Comparison of ENCODE assay signal across 16 cellular contexts in genomic region chr5:112379541-112380325, GRCh38.
"Had no signal": no experiment of that assay in that cellular context is flagged by ENCODE, and none has a peak within 500 bp of the region (broad histone marks: within the 10 kb centered on the region; RNA-seq: fewer than 3 reads in every experiment).

No MANE protein-coding gene starts in this region.

- H3K4me3 Mint-ChIP-seq: activated CD4-positive, alpha-beta memory T cell treated with anti-CD3 and anti-CD28 coated beads for 36 hours; activated naive CD4-positive, alpha-beta T cell treated with anti-CD3 and anti-CD28 coated beads, Interleukin-2, amount 10 ng/mL, durations not matched to agents 7 days and 5 days; memory B cell; stimulated activated memory B cell treated with anti-CD40 and anti-IgM and Interleukin-4, amounts not matched to agents 10 μg/mL and 1 μg/mL and 100 μg/mL, for 72 hours had no signal

- H3K27me3 Mint-ChIP-seq: activated naive CD4-positive, alpha-beta T cell treated with anti-CD3 and anti-CD28 coated beads, Interleukin-2, amount 10 ng/mL, durations not matched to agents 7 days and 5 days; progenitor cell of endocrine pancreas had no signal

- H3K27ac ChIP-seq: skin epidermis, stomach, suprapubic skin, tibial nerve, uterus had no signal

- H3K27ac Mint-ChIP-seq: activated CD4-positive, alpha-beta memory T cell treated with anti-CD3 and anti-CD28 coated beads for 36 hours; activated naive CD4-positive, alpha-beta T cell treated with anti-CD3 and anti-CD28 coated beads, Interleukin-2, amount 10 ng/mL, durations not matched to agents 7 days and 5 days; memory B cell; progenitor cell of endocrine pancreas; stimulated activated memory B cell treated with anti-CD40 and anti-IgM and Interleukin-4, amounts not matched to agents 10 μg/mL and 1 μg/mL and 100 μg/mL, for 72 hours had no signal

- H3K27me3 ChIP-seq: stomach, suprapubic skin, tibial nerve, uterus had no signal

- H3K9me3 ChIP-seq: stomach, suprapubic skin, tibial nerve, uterus had no signal

- H3K36me3 Mint-ChIP-seq: activated CD4-positive, alpha-beta memory T cell treated with anti-CD3 and anti-CD28 coated beads for 36 hours; activated naive CD4-positive, alpha-beta T cell treated with anti-CD3 and anti-CD28 coated beads, Interleukin-2, amount 10 ng/mL, durations not matched to agents 7 days and 5 days; stimulated activated memory B cell treated with anti-CD40 and anti-IgM and Interleukin-4, amounts not matched to agents 10 μg/mL and 1 μg/mL and 100 μg/mL, for 72 hours had no signal

- H3K9me3 Mint-ChIP-seq: activated CD4-positive, alpha-beta memory T cell treated with anti-CD3 and anti-CD28 coated beads for 36 hours; activated naive CD4-positive, alpha-beta T cell treated with anti-CD3 and anti-CD28 coated beads, Interleukin-2, amount 10 ng/mL, durations not matched to agents 7 days and 5 days; memory B cell; stimulated activated memory B cell treated with anti-CD40 and anti-IgM and Interleukin-4, amounts not matched to agents 10 μg/mL and 1 μg/mL and 100 μg/mL, for 72 hours had no signal

- DNase-seq: activated CD4-positive, alpha-beta memory T cell treated with anti-CD3 and anti-CD28 coated beads for 36 hours; activated CD4-positive, alpha-beta T cell treated with anti-CD3 and anti-CD28 coated beads for 48 hours; activated naive CD4-positive, alpha-beta T cell treated with anti-CD3 and anti-CD28 coated beads, Interleukin-2, amount 10 ng/mL, durations not matched to agents 7 days and 5 days; activated T-cell treated with anti-CD3 and anti-CD28 coated beads, Interleukin-2, amount 50 U/mL, for 48 hours; amygdala; hypothalamus; right cardiac atrium; stimulated activated CD4-positive, alpha-beta T cell treated with anti-CD3 and anti-CD28 coated beads, Interleukin-1b, Interleukin-23, amount 100 ng/mL, for 48 hours; stomach; uterus had no signal

- H3K36me3 ChIP-seq: stomach, suprapubic skin, tibial nerve, uterus had no signal

- H3K4me3 ChIP-seq: skin epidermis, stomach, suprapubic skin, tibial nerve, uterus had no signal

- H3K4me1 ChIP-seq: suprapubic skin, uterus had no signal

- ATAC-seq: stimulated activated memory B cell treated with anti-CD40 and anti-IgM and Interleukin-4, amounts not matched to agents 10 μg/mL and 1 μg/mL and 100 μg/mL, for 72 hours had no signal

- H3K4me1 Mint-ChIP-seq: activated naive CD4-positive, alpha-beta T cell treated with anti-CD3 and anti-CD28 coated beads, Interleukin-2, amount 10 ng/mL, durations not matched to agents 7 days and 5 days; memory B cell; stimulated activated memory B cell treated with anti-CD40 and anti-IgM and Interleukin-4, amounts not matched to agents 10 μg/mL and 1 μg/mL and 100 μg/mL, for 72 hours had no signal
